1 cellular context compared by ENCODE assay signal in genomic region chr19:51572415-51572814, GRCh38.
TF ChIP-seq lines count a peak whose summit lies in the region.

No MANE protein-coding gene starts in this region.

TF ChIP-seq in K562, 482 proteins besides CTCF, POLR2A, EP300 and RAD21 (continues in another document):
- TF ChIP-seq SNAPC5 (CRISPR knock-in tag; IDR thresholded peaks at IDR 0.05) (no peak), MAFG (tag; conservative IDR thresholded peaks at IDR 0.05) (no peak), SMARCA5 (IDR thresholded peaks at IDR 0.05) (peak; percentile 72; the same call in 1 of the 2 replicates), POLR2H (tag; IDR thresholded peaks at IDR 0.05; ENCODE audit: low read depth) (peak; percentile 53; the same call in 1 of the 2 replicates), THRA (IDR thresholded peaks at IDR 0.05) (no peak), CGGBP1 (CRISPR knock-in tag; IDR thresholded peaks at IDR 0.05) (no peak), CEBPB (tag; IDR thresholded peaks at IDR 0.05) (peak; percentile 80), ZNF589 (CRISPR knock-in tag; IDR thresholded peaks at IDR 0.05; ENCODE audit: low read depth) (no peak), ESRRB (CRISPR knock-in tag; IDR thresholded peaks at IDR 0.05; ENCODE audit: borderline replicate concordance) (no peak), MGA (IDR thresholded peaks at IDR 0.05) (0 out of 2 replicates have a peak, but pooled peaks have one; percentile 45), GATAD2B (IDR thresholded peaks at IDR 0.05; ENCODE audit: borderline replicate concordance) (no peak), TCF3 (CRISPR knock-in tag; IDR thresholded peaks at IDR 0.05) (peak; percentile 75), POU5F1 (IDR thresholded peaks at IDR 0.05; ENCODE audit: borderline replicate concordance, low read depth, low read length, partially characterized antibody) (no peak), ZNF134 (CRISPR knock-in tag; conservative IDR thresholded peaks at IDR 0.05) (no peak), MNT (conservative IDR thresholded peaks at IDR 0.05) (peak; percentile 22 to 49; a peak in 2 of 4 replicates), POLR2AphosphoS5 (IDR thresholded peaks at IDR 0.05; ENCODE audit: control insufficient read depth, insufficient read depth, low read depth, low read length) (peak; percentile 39; the same call in 1 of the 2 replicates), NFYB (IDR thresholded peaks at IDR 0.05; ENCODE audit: extremely low read depth, insufficient read length) (no peak), CBX3 (IDR thresholded peaks at IDR 0.05; ENCODE audit: borderline replicate concordance in 1 of 2, low read length in 2 of 2) (peak in 1 of 2 experiments; percentile 58; a peak in 1 of 3 replicates), SPI1 (IDR thresholded peaks at IDR 0.05; ENCODE audit: borderline replicate concordance, low read depth, low read length) (peak; percentile 98), DIDO1 (tag; IDR thresholded peaks at IDR 0.05; ENCODE audit: low read depth) (no peak), ATF4 (CRISPR knock-in tag; IDR thresholded peaks at IDR 0.05) (no peak), ZMIZ1 (IDR thresholded peaks at IDR 0.05; ENCODE audit: low read depth in 2 of 2, low read length in 2 of 2) (0 out of 4 replicates have a peak, but pooled peaks of 1 of the 2 experiments have one; percentile 8), YBX1 (IDR thresholded peaks at IDR 0.05) (no peak), ZNF717 (CRISPR knock-in tag; IDR thresholded peaks at IDR 0.05) (no peak), KLF16 (IDR thresholded peaks at IDR 0.05) (no peak), HEY1 (CRISPR knock-in tag; IDR thresholded peaks at IDR 0.05; ENCODE audit: borderline replicate concordance) (no peak), CTBP1 (IDR thresholded peaks at IDR 0.05; ENCODE audit: borderline replicate concordance) (peak; percentile 71), PYGO2 (tag; IDR thresholded peaks at IDR 0.05) (no peak), SRSF3 (IDR thresholded peaks at IDR 0.05; ENCODE audit: insufficient read depth, low read length) (no peak), ARID3B (CRISPR knock-in tag; IDR thresholded peaks at IDR 0.05; ENCODE audit: borderline replicate concordance) (no peak), CEBPZ (IDR thresholded peaks at IDR 0.05; ENCODE audit: borderline replicate concordance, low read depth, low read length) (no peak), SMAD2 (IDR thresholded peaks at IDR 0.05; ENCODE audit: low read depth, low read length) (no peak)
